Comparison of ENCODE assay signal across 27 cellular contexts in genomic region chr15:58424722-58425121, GRCh38. TPM values are rescaled to one million over a fixed set of nuclear protein-coding genes. Genes with fewer than 3 reads are reported as not detected.
"Had no signal": no experiment of that assay in that cellular context is flagged by ENCODE, and none has a peak within 500 bp of the region (broad histone marks: within the 10 kb centered on the region; RNA-seq: fewer than 3 reads in every experiment).

No MANE protein-coding gene starts in this region.

- H3K9me3 ChIP-seq: left lung, mucosa of descending colon, ovary, right atrium auricular region, stomach, testis, thyroid gland, transverse colon, upper lobe of left lung, vagina had no signal

- H3K27me3 ChIP-seq: left lung, ovary, right atrium auricular region, stomach, testis, thyroid gland, transverse colon, upper lobe of left lung, vagina had no signal

- ATAC-seq: left lung; naive thymus-derived CD4-positive, alpha-beta T cell; natural killer cell treated with Interleukin-12 subunit alpha and Interleukin-12 subunit beta and Interleukin-15 and Interleukin-18, amount 100 ng/mL, for 72 hours; stimulated activated naive B cell treated with anti-CD40 and anti-IgM and Interleukin-4, amounts not matched to agents 10 μg/mL and 1 μg/mL and 100 μg/mL, for 72 hours had no signal

- FAIRE-seq: islet of Langerhans, kidney had no signal

- H3K36me3 ChIP-seq: left lung, ovary, right atrium auricular region, stomach, thyroid gland, transverse colon, upper lobe of left lung, vagina had no signal

- H3K4me3 ChIP-seq: left lung, lung, mucosa of descending colon, ovary, right atrium auricular region, skin epidermis, stomach, testis, thyroid gland, transverse colon, upper lobe of left lung, vagina had no signal

- H3K27ac ChIP-seq: left lung, ovary, right atrium auricular region, testis, thyroid gland, transverse colon, upper lobe of left lung, vagina had no signal

- DNase-seq: immature natural killer cell; kidney; left colon; left lung; midbrain; mucosa of descending colon; naive thymus-derived CD4-positive, alpha-beta T cell; ovary; stimulated activated CD4-positive, alpha-beta T cell treated with anti-CD3 and anti-CD28 coated beads, Interleukin-12 subunit alpha, Interleukin-12 subunit beta, amount 100 ng/mL, for 4 hours; stimulated activated CD4-positive, alpha-beta T cell treated with anti-CD3 and anti-CD28 coated beads, Interleukin-15, amount 100 ng/mL, for 24 hours; stimulated activated CD4-positive, alpha-beta T cell treated with anti-CD3 and anti-CD28 coated beads, Interleukin-2, amount 100 ng/mL, for 24 hours; stimulated activated CD4-positive, alpha-beta T cell treated with anti-CD3 and anti-CD28 coated beads, Interleukin-4, amount 100 ng/mL, for 1 hour; stimulated activated naive B cell treated with anti-CD40 and anti-IgM and Interleukin-4, amounts not matched to agents 10 μg/mL and 1 μg/mL and 100 μg/mL, for 72 hours; stimulated activated naive CD8-positive, alpha-beta T cell treated with anti-CD3 and anti-CD28 coated beads, Interleukin-15, Interleukin-2, amounts not matched to agents 100 U/mL and 50 U/mL, for 24 hours; stomach; testis; thyroid gland; transverse colon; upper lobe of left lung had no signal

- H3K4me1 ChIP-seq: left lung, thyroid gland, upper lobe of left lung, vagina had no signal

RNA-seq across cellular contexts. Expression of gene LIPC, which starts 7.1 kb away (rescaled TPM):
- total RNA-seq: mesenteric fat pad, vagina had no signal
- polyA plus RNA-seq: neural cell had no signal
